Comparison of ENCODE assay signal across 8 cellular contexts in the genomic region with DNA sequence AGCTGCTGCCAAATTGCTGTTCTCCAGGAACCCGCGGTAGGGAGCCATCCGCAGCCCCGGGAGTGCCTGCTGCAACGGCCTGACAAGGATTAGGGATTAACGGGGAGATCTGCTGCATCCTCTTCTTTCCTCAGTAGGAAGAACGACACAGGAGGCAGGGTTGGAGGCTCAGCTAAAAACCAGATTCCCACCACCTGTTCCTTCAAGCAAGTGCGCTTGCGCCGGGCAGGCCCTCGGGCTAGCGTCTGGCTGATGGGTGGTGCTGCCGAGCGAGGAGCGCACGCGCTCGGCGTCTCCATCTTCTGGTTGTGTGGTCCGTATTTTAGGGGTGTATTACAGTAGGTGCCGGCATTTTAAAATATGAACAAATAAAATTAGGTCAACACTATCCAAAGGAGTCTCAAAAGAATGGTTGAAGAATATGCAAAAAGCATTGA. TPM values are rescaled to one million over a fixed set of nuclear protein-coding genes. Genes with fewer than 3 reads are reported as not detected.
DNase-seq lines count a peak whose midpoint lies in the region; ATAC-seq and TF ChIP-seq lines count a peak whose summit lies in the region.

No MANE protein-coding gene starts in this region.

- H3K9ac ChIP-seq in duodenal mucosa (ENCODE audit: low read depth in 1 of 2, low read length in 2 of 2) = no peak overlapping the region
- H3K9ac ChIP-seq in mesendoderm (ENCODE audit: low read length) = no peak overlapping the region

- H2AK5ac ChIP-seq in mesendoderm (ENCODE audit: low read length) = no peak overlapping the region

- peak in 1 of 4 experiments; percentile 17 for TF ChIP-seq CTCF in gastroesophageal sphincter (IDR thresholded peaks at IDR 0.05)

- WGBS in mesendoderm (ENCODE audit: extremely low coverage, insufficient coverage, low lambda C conversion rate) = no CpG with 5 or more reads among the region's 21 CpGs
- WGBS in gastroesophageal sphincter (ENCODE audit: low coverage in 1 of 2), 2 donors = 0 to 7% methylated on average over 4 to 7 of the region's 21 CpGs

- H3K4ac ChIP-seq in mesendoderm (ENCODE audit: low read depth, low read length) = no peak overlapping the region

- no peak overlapping the region for H4K8ac ChIP-seq in mesendoderm (ENCODE audit: low read depth, low read length)

- ATAC-seq in gastroesophageal sphincter = no peak

- H2BK15ac ChIP-seq in mesendoderm (replicated peaks; ENCODE audit: low read depth) = no peak overlapping the region

- H3K27me3 ChIP-seq in duodenal mucosa (ENCODE audit: control insufficient read depth in 1 of 2, insufficient read depth in 2 of 2, low read length in 2 of 2) (peaks cover 0 to 3% of the 10 kb centered on the region in 2 donors), mesendoderm (ENCODE audit: insufficient read depth, low read length, poor library complexity) (no peaks in the 10 kb centered on the region), gastroesophageal sphincter (peaks cover 19% of the 10 kb centered on the region)

- no peak overlapping the region for H3K23ac ChIP-seq in mesendoderm (ENCODE audit: low read length)

- H3K79me1 ChIP-seq in mesendoderm (ENCODE audit: low read length) = no peaks in the 10 kb centered on the region

- H3K4me3 ChIP-seq in duodenal mucosa (ENCODE audit: low read depth in 1 of 2, low read length in 2 of 2) (peak overlapping the region; percentile 23 to 58), mesendoderm (ENCODE audit: low read length) (no peak overlapping the region), gastroesophageal sphincter (peak overlapping the region in 1 of 2 donors; percentile 30)

- H3K79me2 ChIP-seq in mesendoderm (ENCODE audit: control insufficient read depth, insufficient read depth, low read length) = no peaks in the 10 kb centered on the region

- no peak overlapping the region for H2BK5ac ChIP-seq in mesendoderm (ENCODE audit: low read length)

- H3K27ac ChIP-seq in duodenal mucosa (ENCODE audit: low read depth, low read length) (no peak overlapping the region), mesendoderm (ENCODE audit: low read depth, low read length) (no peak overlapping the region), substantia nigra (ENCODE audit: low read depth, low read length, poor library complexity, severe bottlenecking) (no peak overlapping the region), gastroesophageal sphincter (no peak overlapping the region)

- no peak overlapping the region for H3K56ac ChIP-seq in mesendoderm (ENCODE audit: low read length)

- no peak overlapping the region for H4K5ac ChIP-seq in mesendoderm (ENCODE audit: low read length)

- no peak overlapping the region for H2BK120ac ChIP-seq in mesendoderm (ENCODE audit: low read depth, low read length)

- H3K9me3 ChIP-seq in duodenal mucosa (ENCODE audit: control insufficient read depth in 1 of 2, low read length in 2 of 2) (no peaks in the 10 kb centered on the region), gastroesophageal sphincter (no peaks in the 10 kb centered on the region)

- H3K36me3 ChIP-seq in duodenal mucosa (ENCODE audit: control insufficient read depth in 1 of 2, insufficient read depth in 2 of 2, low read length in 2 of 2) (no peaks in the 10 kb centered on the region), mesendoderm (ENCODE audit: control insufficient read depth, insufficient read depth, low read length) (no peaks in the 10 kb centered on the region), gastroesophageal sphincter (no peaks in the 10 kb centered on the region)

- no peak overlapping the region for H3K4me2 ChIP-seq in mesendoderm (ENCODE audit: low read length)

- TF ChIP-seq POLR2A in gastroesophageal sphincter (IDR thresholded peaks at IDR 0.05) = no peak

- no peak for TF ChIP-seq EP300 in gastroesophageal sphincter (IDR thresholded peaks at IDR 0.05)

- DNase-seq in GM04503 (ENCODE audit: low read depth) = peak; percentile 7
- DNase-seq in NCI-H774 (lab: John Stamatoyannopoulos, UW) = peak; percentile 60
- peak; percentile 54 for DNase-seq in mesendoderm
- DNase-seq in substantia nigra (lab: John Stamatoyannopoulos, UW) = peak in 47 of 49 donors; percentile 2 to 86 (median 46)
- no peak for DNase-seq in NOMO-1 treated with DMSO at 0.1 percent for 48 hours (lab: John Stamatoyannopoulos, UW; ENCODE audit: unreplicated experiment)
- no peak for DNase-seq in NCI-H1436 treated with DMSO at 0.1 percent for 48 hours (lab: John Stamatoyannopoulos, UW)

- H3K4me1 ChIP-seq in duodenal mucosa (ENCODE audit: control insufficient read depth in 1 of 2, insufficient read depth in 2 of 2, low read length in 2 of 2) (no peaks in the 10 kb centered on the region), mesendoderm (ENCODE audit: control insufficient read depth, low read depth, low read length) (no peaks in the 10 kb centered on the region), gastroesophageal sphincter (peaks cover 0 to 7% (median 0%) of the 10 kb centered on the region in 3 donors)

- no peak overlapping the region for H3K18ac ChIP-seq in mesendoderm (ENCODE audit: low read length)

RNA-seq across cellular contexts. Expression of a gene that starts 25.4 kb away (rescaled TPM):
- polyA plus RNA-seq in mesendoderm (2013, experiment 1 of 2) = 15.6 TPM
- 15.3 TPM for polyA plus RNA-seq in mesendoderm (2013, experiment 2 of 2)
- total RNA-seq in gastroesophageal sphincter = 10 to 100 TPM; 22.0 to 33.9 (median 27.0) TPM

Comparison
In these comparisons a context has a peak if more than half of its experiments do, and no peak if none do; other contexts are left out.
1. DNase-seq: peak in GM04503 (single experiment), NCI-H774 (single experiment), mesendoderm (single experiment) and substantia nigra (47 of 49); none in NOMO-1 treated with DMSO at 0.1 percent for 48 hours (single experiment) and NCI-H1436 treated with DMSO at 0.1 percent for 48 hours (single experiment).